2 cellular contexts compared by ENCODE assay signal in genomic region chr15:78836333-78836732, GRCh38.
TF ChIP-seq lines count a peak whose summit lies in the region.

No MANE protein-coding gene starts in this region.

TF ChIP-seq in HepG2, 621 proteins besides CTCF, POLR2A, EP300 and RAD21:
- TF ChIP-seq, protein P1, sequence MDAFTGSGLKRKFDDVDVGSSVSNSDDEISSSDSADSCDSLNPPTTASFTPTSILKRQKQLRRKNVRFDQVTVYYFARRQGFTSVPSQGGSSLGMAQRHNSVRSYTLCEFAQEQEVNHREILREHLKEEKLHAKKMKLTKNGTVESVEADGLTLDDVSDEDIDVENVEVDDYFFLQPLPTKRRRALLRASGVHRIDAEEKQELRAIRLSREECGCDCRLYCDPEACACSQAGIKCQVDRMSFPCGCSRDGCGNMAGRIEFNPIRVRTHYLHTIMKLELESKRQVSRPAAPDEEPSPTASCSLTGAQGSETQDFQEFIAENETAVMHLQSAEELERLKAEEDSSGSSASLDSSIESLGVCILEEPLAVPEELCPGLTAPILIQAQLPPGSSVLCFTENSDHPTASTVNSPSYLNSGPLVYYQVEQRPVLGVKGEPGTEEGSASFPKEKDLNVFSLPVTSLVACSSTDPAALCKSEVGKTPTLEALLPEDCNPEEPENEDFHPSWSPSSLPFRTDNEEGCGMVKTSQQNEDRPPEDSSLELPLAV (CRISPR knock-in tag; conservative IDR thresholded peaks at IDR 0.05; ENCODE audit: low read depth): no peak
- TF ChIP-seq SP2 (CRISPR knock-in tag; IDR thresholded peaks at IDR 0.05) (no peak), ZNF768 (CRISPR knock-in tag; IDR thresholded peaks at IDR 0.05) (peak; percentile 54; the same call in 1 of the 2 replicates), ARNTL (CRISPR knock-in tag; IDR thresholded peaks at IDR 0.05) (no peak)
TF ChIP-seq in HepG2: peak in this region for 1.

TF ChIP-seq in K562, 482 proteins besides CTCF, POLR2A, EP300 and RAD21:
- TF ChIP-seq TCF7L2 (IDR thresholded peaks at IDR 0.05; ENCODE audit: low read depth, low read length) (no peak), RBM25 (IDR thresholded peaks at IDR 0.05; ENCODE audit: low read depth, low read length, severe bottlenecking) (peak; percentile 86), ZNF609 (CRISPR knock-in tag; IDR thresholded peaks at IDR 0.05; ENCODE audit: borderline replicate concordance) (no peak), NRF1 (conservative IDR thresholded peaks at IDR 0.05 in 1 of 2, IDR thresholded peaks at IDR 0.05 in 1 of 2) (no peak), BCOR (IDR thresholded peaks at IDR 0.05) (0 out of 2 replicates have a peak, but pooled peaks have one; percentile 45), ZNF174 (CRISPR knock-in tag; IDR thresholded peaks at IDR 0.05) (no peak), NFATC3 (IDR thresholded peaks at IDR 0.05) (no peak), ZFP36 (IDR thresholded peaks at IDR 0.05; ENCODE audit: low read depth, low read length, partially characterized antibody) (peak; percentile 64)
- TF ChIP-seq, protein P2, sequence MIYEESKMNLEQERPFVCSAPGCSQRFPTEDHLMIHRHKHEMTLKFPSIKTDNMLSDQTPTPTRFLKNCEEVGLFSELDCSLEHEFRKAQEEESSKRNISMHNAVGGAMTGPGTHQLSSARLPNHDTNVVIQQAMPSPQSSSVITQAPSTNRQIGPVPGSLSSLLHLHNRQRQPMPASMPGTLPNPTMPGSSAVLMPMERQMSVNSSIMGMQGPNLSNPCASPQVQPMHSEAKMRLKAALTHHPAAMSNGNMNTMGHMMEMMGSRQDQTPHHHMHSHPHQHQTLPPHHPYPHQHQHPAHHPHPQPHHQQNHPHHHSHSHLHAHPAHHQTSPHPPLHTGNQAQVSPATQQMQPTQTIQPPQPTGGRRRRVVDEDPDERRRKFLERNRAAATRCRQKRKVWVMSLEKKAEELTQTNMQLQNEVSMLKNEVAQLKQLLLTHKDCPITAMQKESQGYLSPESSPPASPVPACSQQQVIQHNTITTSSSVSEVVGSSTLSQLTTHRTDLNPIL (CRISPR knock-in tag; IDR thresholded peaks at IDR 0.05): no peak
